1 cellular context compared by ENCODE assay signal in the genomic region with DNA sequence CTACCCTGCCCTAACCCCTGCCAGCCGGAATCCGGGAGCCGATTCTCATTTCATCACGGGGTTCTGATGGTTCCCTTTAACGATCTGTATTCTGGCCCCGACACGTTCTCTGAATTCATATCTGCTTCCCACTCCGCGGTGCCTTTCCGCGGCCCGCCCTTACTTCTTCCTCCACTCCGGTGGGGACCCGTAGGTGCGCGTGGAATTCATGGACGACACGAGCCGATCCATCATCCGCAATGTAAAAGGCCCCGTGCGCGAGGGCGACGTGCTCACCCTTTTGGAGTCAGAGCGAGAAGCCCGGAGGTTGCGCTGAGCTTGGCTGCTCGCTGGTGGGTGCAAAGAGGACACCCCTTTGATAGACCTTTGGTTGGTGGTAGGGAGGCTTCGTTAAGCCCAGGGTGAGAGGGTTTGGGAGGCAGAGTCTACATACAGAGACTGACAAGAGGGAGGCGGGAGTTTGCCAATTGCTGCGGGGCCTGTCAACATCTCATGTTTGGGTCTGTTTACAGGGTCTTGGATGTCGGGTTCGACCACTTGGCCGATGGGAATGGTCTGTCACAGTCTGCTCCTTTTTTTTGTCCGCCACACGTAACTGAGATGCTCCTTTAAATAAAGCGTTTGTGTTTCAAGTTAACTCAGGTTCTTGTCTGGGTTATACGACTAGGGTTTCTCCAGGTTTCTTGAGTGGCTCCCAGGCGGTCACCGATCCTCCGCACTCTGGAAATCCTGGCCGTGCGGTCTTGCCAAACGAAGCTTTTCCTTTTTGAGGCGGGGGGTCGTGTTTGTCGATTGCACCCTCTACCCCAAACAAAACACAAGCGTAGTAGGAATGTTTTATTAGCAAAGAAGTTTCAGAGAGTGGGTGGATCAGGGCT.
TF ChIP-seq lines count a peak whose summit lies in the region.

No MANE protein-coding gene starts in this region.

TF ChIP-seq in GM12878, 131 proteins besides CTCF, POLR2A, EP300 and RAD21:
- TF ChIP-seq SUPT20H (IDR thresholded peaks at IDR 0.05; ENCODE audit: borderline replicate concordance, control insufficient read depth, low read depth, low read length) = no peak
- TF ChIP-seq BHLHE40 (IDR thresholded peaks at IDR 0.05; ENCODE audit: borderline replicate concordance in 1 of 2, low read depth in 2 of 2, low read length in 1 of 2) = no peak
- TF ChIP-seq BACH1 (IDR thresholded peaks at IDR 0.05; ENCODE audit: borderline replicate concordance) = no peak
- TF ChIP-seq, protein P1, sequence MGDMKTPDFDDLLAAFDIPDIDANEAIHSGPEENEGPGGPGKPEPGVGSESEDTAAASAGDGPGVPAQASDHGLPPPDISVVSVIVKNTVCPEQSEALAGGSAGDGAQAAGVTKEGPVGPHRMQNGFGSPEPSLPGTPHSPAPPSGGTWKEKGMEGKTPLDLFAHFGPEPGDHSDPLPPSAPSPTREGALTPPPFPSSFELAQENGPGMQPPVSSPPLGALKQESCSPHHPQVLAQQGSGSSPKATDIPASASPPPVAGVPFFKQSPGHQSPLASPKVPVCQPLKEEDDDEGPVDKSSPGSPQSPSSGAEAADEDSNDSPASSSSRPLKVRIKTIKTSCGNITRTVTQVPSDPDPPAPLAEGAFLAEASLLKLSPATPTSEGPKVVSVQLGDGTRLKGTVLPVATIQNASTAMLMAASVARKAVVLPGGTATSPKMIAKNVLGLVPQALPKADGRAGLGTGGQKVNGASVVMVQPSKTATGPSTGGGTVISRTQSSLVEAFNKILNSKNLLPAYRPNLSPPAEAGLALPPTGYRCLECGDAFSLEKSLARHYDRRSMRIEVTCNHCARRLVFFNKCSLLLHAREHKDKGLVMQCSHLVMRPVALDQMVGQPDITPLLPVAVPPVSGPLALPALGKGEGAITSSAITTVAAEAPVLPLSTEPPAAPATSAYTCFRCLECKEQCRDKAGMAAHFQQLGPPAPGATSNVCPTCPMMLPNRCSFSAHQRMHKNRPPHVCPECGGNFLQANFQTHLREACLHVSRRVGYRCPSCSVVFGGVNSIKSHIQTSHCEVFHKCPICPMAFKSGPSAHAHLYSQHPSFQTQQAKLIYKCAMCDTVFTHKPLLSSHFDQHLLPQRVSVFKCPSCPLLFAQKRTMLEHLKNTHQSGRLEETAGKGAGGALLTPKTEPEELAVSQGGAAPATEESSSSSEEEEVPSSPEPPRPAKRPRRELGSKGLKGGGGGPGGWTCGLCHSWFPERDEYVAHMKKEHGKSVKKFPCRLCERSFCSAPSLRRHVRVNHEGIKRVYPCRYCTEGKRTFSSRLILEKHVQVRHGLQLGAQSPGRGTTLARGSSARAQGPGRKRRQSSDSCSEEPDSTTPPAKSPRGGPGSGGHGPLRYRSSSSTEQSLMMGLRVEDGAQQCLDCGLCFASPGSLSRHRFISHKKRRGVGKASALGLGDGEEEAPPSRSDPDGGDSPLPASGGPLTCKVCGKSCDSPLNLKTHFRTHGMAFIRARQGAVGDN (IDR thresholded peaks at IDR 0.05) = no peak
- no peak for TF ChIP-seq TBL1XR1 (IDR thresholded peaks at IDR 0.05; ENCODE audit: low read depth, low read length)
- no peak for TF ChIP-seq KAT2A (conservative IDR thresholded peaks at IDR 0.05; ENCODE audit: control insufficient read depth, low read depth, low read length)
- TF ChIP-seq FOXM1 (IDR thresholded peaks at IDR 0.05; ENCODE audit: low read depth, low read length) = no peak
- no peak for TF ChIP-seq YY1 (IDR thresholded peaks at IDR 0.05; ENCODE audit: low read depth, low read length)
- no peak for TF ChIP-seq CHD2 (IDR thresholded peaks at IDR 0.05; ENCODE audit: borderline replicate concordance, low read depth, low read length)
- TF ChIP-seq LARP7 (IDR thresholded peaks at IDR 0.05) = no peak
- TF ChIP-seq YBX1 (IDR thresholded peaks at IDR 0.05) = no peak
- no peak for TF ChIP-seq IKZF1 (conservative IDR thresholded peaks at IDR 0.05)
- no peak for TF ChIP-seq SMAD1 (IDR thresholded peaks at IDR 0.05; ENCODE audit: low read depth, partially characterized antibody)
TF ChIP-seq in GM12878: peak in this region for 0.
